In the genomic region with DNA sequence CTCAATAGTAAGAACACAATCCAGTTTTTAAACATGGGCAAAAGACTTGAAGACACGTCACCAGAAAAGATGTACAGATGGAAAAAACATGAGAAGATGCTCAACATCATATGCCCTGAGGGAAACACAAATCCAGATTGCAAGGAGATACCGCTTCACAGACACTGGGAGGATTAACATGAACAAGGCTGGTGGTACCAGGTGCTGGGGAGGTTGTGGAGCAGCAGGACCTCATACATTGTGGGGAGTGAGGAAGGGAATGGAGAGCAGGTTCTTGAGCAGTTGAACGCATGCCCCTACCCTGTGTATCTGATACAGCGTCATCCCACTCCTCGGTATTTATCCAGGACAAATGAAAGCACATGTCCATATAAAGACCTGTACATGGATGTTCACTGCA, we compare ENCODE assay signal across 27 cellular contexts.
"Had no signal": no experiment of that assay in that cellular context is flagged by ENCODE, and none has a peak within 500 bp of the region (broad histone marks: within the 10 kb centered on the region; RNA-seq: fewer than 3 reads in every experiment).

No MANE protein-coding gene starts in this region.

- DNase-seq: colonic mucosa; cortex of kidney; effector CD8-positive, alpha-beta T cell; effector memory CD8-positive, alpha-beta T cell; endodermal cell; erythroblast; foreskin keratinocyte; heart left ventricle; hypothalamus; immature natural killer cell; islet precursor cell; kidney; left cardiac atrium; left lung; left ventricle myocardium superior; mammary epithelial cell; mucosa of descending colon; naive B cell had no signal

- H3K4me3 Mint-ChIP-seq: dendritic cell treated with granulocyte-macrophage colony-stimulating factor and Interleukin-4, amounts not matched to agents 40 ng/mL and 50 ng/mL, for 4 days; effector memory CD8-positive, alpha-beta T cell; endodermal cell; immature natural killer cell; memory B cell; mesothelial cell of epicardium; naive B cell had no signal

- H3K36me3 Mint-ChIP-seq: memory B cell, mesothelial cell of epicardium, naive B cell had no signal

- H3K4me1 Mint-ChIP-seq: endodermal cell, immature natural killer cell, naive B cell had no signal

- H3K9me3 Mint-ChIP-seq: dendritic cell treated with granulocyte-macrophage colony-stimulating factor and Interleukin-4, amounts not matched to agents 40 ng/mL and 50 ng/mL, for 4 days; effector memory CD8-positive, alpha-beta T cell; immature natural killer cell had no signal

- FAIRE-seq: endometrium, frontal cortex, kidney had no signal

- H3K27ac Mint-ChIP-seq: dendritic cell treated with granulocyte-macrophage colony-stimulating factor and Interleukin-4, amounts not matched to agents 40 ng/mL and 50 ng/mL, for 4 days; effector memory CD8-positive, alpha-beta T cell; endodermal cell; immature natural killer cell; memory B cell; mesothelial cell of epicardium; naive B cell had no signal

- H3K4me3 ChIP-seq: colonic mucosa, gastroesophageal sphincter, heart left ventricle, hepatocyte, left lung, lung, mucosa of descending colon had no signal

- H3K36me3 ChIP-seq: colonic mucosa, gastroesophageal sphincter, heart left ventricle, left lung had no signal

- H3K27ac ChIP-seq: colonic mucosa, epithelial cell of prostate, foreskin keratinocyte, gastroesophageal sphincter, heart left ventricle, hepatocyte, left lung had no signal

- H3K9me3 ChIP-seq: colonic mucosa, left lung had no signal

- H3K4me1 ChIP-seq: colonic mucosa, gastroesophageal sphincter, heart left ventricle, left lung had no signal

- H3K27me3 ChIP-seq: colonic mucosa, foreskin keratinocyte, gastroesophageal sphincter, hepatocyte had no signal
